Comparison of ENCODE assay signal across 18 cellular contexts in the genomic region with DNA sequence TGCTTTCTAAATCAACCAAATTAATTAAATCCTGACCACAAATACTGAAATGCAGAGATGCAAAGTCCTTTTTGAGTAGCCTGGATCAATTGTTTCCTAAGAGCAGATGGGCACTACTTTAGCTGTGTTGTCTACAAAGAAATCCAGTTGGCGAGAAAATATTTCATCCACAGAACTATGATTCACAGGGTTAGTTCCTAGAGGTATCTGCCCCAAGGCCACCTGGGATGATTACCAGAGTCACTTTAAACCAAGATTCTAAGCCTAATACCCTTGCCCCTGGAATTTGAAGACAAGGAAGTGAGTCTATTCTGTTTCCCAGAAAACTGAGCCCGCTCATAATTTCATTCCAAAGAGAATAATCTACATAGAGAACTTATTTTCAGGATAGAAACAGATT.
"Had no signal": no experiment of that assay in that cellular context is flagged by ENCODE, and none has a peak within 500 bp of the region (broad histone marks: within the 10 kb centered on the region; RNA-seq: fewer than 3 reads in every experiment).

No MANE protein-coding gene starts in this region.

- H3K27me3 ChIP-seq: adrenal gland, dorsolateral prefrontal cortex, tibial artery had no signal

- H3K4me3 ChIP-seq: adrenal gland, dorsolateral prefrontal cortex, lung, tibial artery had no signal

- DNase-seq: activated CD4-positive, alpha-beta T cell treated with anti-CD3 and anti-CD28 coated beads, Interleukin-2, amount 50 U/mL, for 48 hours; activated gamma-delta T cell treated with Interleukin-2 at 50 U/mL for 16 hours; adrenal gland; central memory CD4-positive, alpha-beta T cell; nucleus accumbens; stimulated activated CD4-positive, alpha-beta T cell treated with anti-CD3 and anti-CD28 coated beads, Interleukin-12 subunit alpha, Interleukin-12 subunit beta, amount 100 ng/mL, for 4 hours; stimulated activated CD4-positive, alpha-beta T cell treated with anti-CD3 and anti-CD28 coated beads, Interleukin-2, amount 100 ng/mL, for 24 hours; stimulated activated naive CD8-positive, alpha-beta T cell treated with anti-CD3 and anti-CD28 coated beads, Interleukin-15, Interleukin-2, amounts not matched to agents 100 U/mL and 50 U/mL, for 24 hours; T-helper 17 cell; tibial artery; WERI-Rb-1 had no signal

- H3K27ac Mint-ChIP-seq: activated naive CD4-positive, alpha-beta T cell treated with anti-CD3 and anti-CD28 coated beads, Interleukin-2, amount 50 U/mL, for 72 hours; activated T-helper 1 cell treated with anti-CD3 and anti-CD28 coated beads, Interleukin-12 subunit alpha, Interleukin-12 subunit beta, Interleukin-2, Interleukin-4 antibody, amounts not matched to agents 30 ng/mL and 10 ng/mL and 1 ng/mL, durations not matched to agents 14 hours and 24 hours and 36 hours; T-helper 17 cell had no signal

- H3K36me3 ChIP-seq: adrenal gland, tibial artery had no signal

- H3K9me3 Mint-ChIP-seq: activated naive CD4-positive, alpha-beta T cell treated with anti-CD3 and anti-CD28 coated beads, Interleukin-2, amount 50 U/mL, for 72 hours; activated T-helper 1 cell treated with anti-CD3 and anti-CD28 coated beads, Interleukin-12 subunit alpha, Interleukin-12 subunit beta, Interleukin-2, Interleukin-4 antibody, amounts not matched to agents 30 ng/mL and 10 ng/mL and 1 ng/mL, durations not matched to agents 14 hours and 24 hours and 36 hours; mesothelial cell of epicardium; nephron had no signal

- ATAC-seq: left lobe of liver; stimulated activated naive CD8-positive, alpha-beta T cell treated with anti-CD3 and anti-CD28 coated beads, Interleukin-15, Interleukin-2, amounts not matched to agents 100 U/mL and 50 U/mL, for 24 hours; T-helper 17 cell had no signal

- H3K4me3 Mint-ChIP-seq: activated T-helper 1 cell treated with anti-CD3 and anti-CD28 coated beads, Interleukin-12 subunit alpha, Interleukin-12 subunit beta, Interleukin-2, Interleukin-4 antibody, amounts not matched to agents 30 ng/mL and 10 ng/mL and 1 ng/mL, durations not matched to agents 14 hours and 24 hours and 36 hours; mesothelial cell of epicardium; nephron; T-helper 17 cell had no signal

- H3K36me3 Mint-ChIP-seq: activated naive CD4-positive, alpha-beta T cell treated with anti-CD3 and anti-CD28 coated beads, Interleukin-2, amount 50 U/mL, for 72 hours; mesothelial cell of epicardium had no signal

- H3K9me3 ChIP-seq: adrenal gland, tibial artery had no signal

- H3K27ac ChIP-seq: adrenal gland, tibial artery, WERI-Rb-1 had no signal
